In the genomic region with DNA sequence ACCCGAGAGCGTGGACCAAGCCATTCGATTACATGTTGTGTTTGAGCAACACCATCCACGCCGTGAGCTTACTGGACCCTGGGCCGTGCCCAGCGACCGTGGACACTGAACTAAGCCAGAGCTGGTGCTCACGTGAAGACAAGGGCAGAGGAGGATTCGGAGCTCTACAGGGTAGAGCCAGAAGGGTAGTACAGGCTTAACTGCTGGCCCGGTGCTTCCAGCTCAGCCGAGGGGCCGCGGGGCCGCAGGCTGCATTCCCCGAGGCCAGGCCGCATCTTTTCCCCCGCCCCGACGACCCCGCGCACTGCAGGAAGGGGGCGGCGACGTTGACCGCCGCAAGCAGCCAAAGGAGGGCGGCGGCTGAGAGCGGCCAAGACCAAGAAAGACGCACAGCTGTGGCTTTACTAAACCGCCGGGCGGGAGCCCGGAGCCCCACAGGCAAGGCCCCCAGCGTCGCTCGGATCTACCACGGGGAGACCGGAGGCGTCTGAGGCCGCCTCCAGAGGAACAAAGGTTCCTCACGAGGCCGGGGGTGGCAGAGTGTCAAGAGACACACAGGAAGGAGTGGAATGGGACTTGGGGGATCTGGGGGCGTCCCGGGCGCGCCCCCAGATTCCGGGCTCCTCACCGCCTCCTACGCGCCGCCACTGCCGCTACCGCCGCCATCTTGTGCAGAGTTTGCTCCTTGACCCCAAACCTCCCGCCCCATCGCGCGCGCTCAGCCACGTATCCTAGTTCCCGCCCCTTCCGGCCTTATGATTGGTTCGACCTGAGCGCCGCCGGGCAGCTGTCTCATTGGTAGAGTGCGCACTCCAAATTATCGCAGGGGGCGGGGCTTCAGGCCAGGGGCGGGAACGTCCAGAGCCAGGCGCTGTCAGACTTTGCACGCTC, we compare ENCODE assay signal across 8 cellular contexts. TPM values are rescaled to one million over a fixed set of nuclear protein-coding genes. Genes with fewer than 3 reads are reported as not detected.
A peak's percentile ranks its signal among the peaks of the same experiment; 100 is the strongest.
DNase-seq lines count a peak whose midpoint lies in the region; ATAC-seq and TF ChIP-seq lines count a peak whose summit lies in the region.

A gene (minus strand): TSS at position 680 of the 891 bp plus-strand sequence. CDS start 14 bp downstream, at position 666.

- peak; percentile 87 for ATAC-seq in GM18498 (IDR thresholded peaks at IDR 0.05; ENCODE audit: unreplicated experiment)
- peak; percentile 82 for ATAC-seq in HG02970 (IDR thresholded peaks at IDR 0.05; ENCODE audit: low FRiP score, unreplicated experiment)
- peak; percentile 98 for ATAC-seq in right cardiac atrium

- peak within 1 kb of the TSS; percentile 66 to 92 for H3K4me3 ChIP-seq in ascending aorta
- peak within 1 kb of the TSS; percentile 93 for H3K4me3 ChIP-seq in right cardiac atrium (ENCODE audit: low read length)
- peak within 1 kb of the TSS; percentile 64 to 100 for H3K4me3 ChIP-seq in vagina

- H3K27me3 ChIP-seq in ascending aorta = no peaks in the 10 kb centered on the region
- no peaks in the 10 kb centered on the region for H3K27me3 ChIP-seq in right cardiac atrium (ENCODE audit: control insufficient read depth, insufficient read depth)
- H3K27me3 ChIP-seq in vagina = no peaks in the 10 kb centered on the region

- intact Hi-C loops in ascending aorta (cut with DNase I) = loop anchor here (1.0 to 5.0 kb wide), 4 partner anchors 24 to 81 kb away; a partner anchor contains a TSS
- intact Hi-C loops in right cardiac atrium (cut with DNase I) = no loop called here
- intact Hi-C loops in vagina (cut with DNase I) = no loop called here

- H3K4me3 Mint-ChIP-seq in T-helper 2 cell treated with Interferon-gamma antibody and Interleukin-4, amounts not matched to agents 5 μg/mL and 100 μg/mL, for 36 hours = peak within 1 kb of the TSS; percentile 99

- H3K27ac Mint-ChIP-seq in T-helper 2 cell treated with Interferon-gamma antibody and Interleukin-4, amounts not matched to agents 5 μg/mL and 100 μg/mL, for 36 hours = peak within 1 kb of the TSS; percentile 97

- under 1% methylated on average over 75 of the region's 75 CpGs for WGBS in right cardiac atrium

- TF ChIP-seq CTCF in ascending aorta (IDR thresholded peaks at IDR 0.05) (no peak), vagina (IDR thresholded peaks at IDR 0.05) (no peak)

- DNase-seq in NCI-H1930 (lab: John Stamatoyannopoulos, UW) (peak; percentile 96 to 97), ascending aorta (ENCODE audit: low spot score in 2 of 2) (peak; percentile 97 to 100), right cardiac atrium (peak; percentile 99 to 100 (median 100)), putamen (ENCODE audit: low spot score) (peak; percentile 98), vagina (ENCODE audit: extremely low spot score in 2 of 2) (peak in 1 of 2 donors; percentile 97)
- DNase-seq in T-helper 2 cell treated with Interferon-gamma antibody and Interleukin-4, amounts not matched to agents 5 μg/mL and 100 μg/mL, for 36 hours (ENCODE audit: low spot score) = peak; percentile 99

- TF ChIP-seq POLR2A in vagina (IDR thresholded peaks at IDR 0.05) = peak in 1 of 2 donors; percentile 77

- H3K4me1 ChIP-seq in ascending aorta (peaks cover 4 to 14% of the 10 kb centered on the region in 2 donors), right cardiac atrium (ENCODE audit: control insufficient read depth, insufficient read depth, low read length) (peaks cover 3% of the 10 kb centered on the region), vagina (peaks cover 35% of the 10 kb centered on the region)

- H3K9me3 ChIP-seq in ascending aorta (no peaks in the 10 kb centered on the region), right cardiac atrium (ENCODE audit: control insufficient read depth, low read length) (no peaks in the 10 kb centered on the region), vagina (no peaks in the 10 kb centered on the region)

- no peaks in the 10 kb centered on the region for H3K9me3 Mint-ChIP-seq in T-helper 2 cell treated with Interferon-gamma antibody and Interleukin-4, amounts not matched to agents 5 μg/mL and 100 μg/mL, for 36 hours

- H3K4me1 Mint-ChIP-seq in T-helper 2 cell treated with Interferon-gamma antibody and Interleukin-4, amounts not matched to agents 5 μg/mL and 100 μg/mL, for 36 hours (ENCODE audit: low read depth) = peaks cover 18% of the 10 kb centered on the region

- no peaks in the 10 kb centered on the region for H3K27me3 Mint-ChIP-seq in T-helper 2 cell treated with Interferon-gamma antibody and Interleukin-4, amounts not matched to agents 5 μg/mL and 100 μg/mL, for 36 hours (ENCODE audit: low read depth)

- H3K36me3 ChIP-seq in ascending aorta (peaks cover 26 to 33% of the 10 kb centered on the region in 2 donors), vagina (peaks cover 0 to 34% of the 10 kb centered on the region in 2 donors)

- H3K36me3 Mint-ChIP-seq in T-helper 2 cell treated with Interferon-gamma antibody and Interleukin-4, amounts not matched to agents 5 μg/mL and 100 μg/mL, for 36 hours (ENCODE audit: low read depth) = peaks cover 33% of the 10 kb centered on the region

- peak within 1 kb of the TSS; percentile 89 to 92 for H3K27ac ChIP-seq in ascending aorta
- peak within 1 kb of the TSS; percentile 87 for H3K27ac ChIP-seq in right cardiac atrium (ENCODE audit: low read length)
- peak within 1 kb of the TSS; percentile 92 for H3K27ac ChIP-seq in vagina

RNA-seq across cellular contexts. Expression of the gene that starts here (rescaled TPM):
- total RNA-seq in ascending aorta (326 TPM), right cardiac atrium (100 to 1,000 TPM; 112 to 137 (median 122) TPM), vagina (129 TPM)
- 66.5 TPM for polyA plus RNA-seq in right cardiac atrium
